ENCODE assay signal across 10 cellular contexts in the genomic region with DNA sequence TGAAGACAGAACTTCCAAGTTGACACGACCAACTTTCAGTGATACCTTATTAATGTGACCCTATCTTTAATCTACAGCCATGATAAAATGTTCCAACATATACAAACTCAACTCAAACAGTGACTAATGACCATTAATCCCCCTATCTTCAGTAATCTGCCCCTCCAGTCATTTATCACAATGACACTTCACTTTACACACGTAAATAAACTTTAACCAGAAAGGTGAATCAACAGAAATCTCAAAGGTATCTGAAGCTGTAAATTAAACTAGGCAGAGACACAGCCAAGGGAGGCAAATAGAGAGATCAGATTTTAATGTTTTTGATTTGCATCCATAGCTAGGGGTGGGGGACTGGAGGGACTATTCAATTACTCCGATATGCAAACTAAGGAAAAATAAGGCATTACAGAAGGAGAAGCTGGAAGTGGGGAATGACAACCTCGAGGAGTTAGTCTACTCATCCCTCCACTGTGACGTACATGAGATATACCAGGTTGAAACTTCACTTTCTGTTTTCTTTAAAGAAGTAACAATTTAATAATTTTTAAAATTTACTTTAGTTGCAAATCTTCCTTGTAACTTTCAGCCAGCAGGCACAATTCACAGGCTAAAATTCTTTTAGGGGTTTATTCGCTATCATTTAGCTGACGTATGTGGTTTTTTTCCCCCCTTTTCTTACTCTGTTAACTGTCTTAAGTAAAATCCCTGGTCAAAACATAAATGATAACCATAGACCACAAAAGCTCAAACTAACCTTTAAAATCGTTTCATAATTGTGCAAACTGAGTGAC.
DNase-seq lines count a peak whose midpoint lies in the region; ATAC-seq and TF ChIP-seq lines count a peak whose summit lies in the region.
"Had no signal": no experiment of that assay in that cellular context is flagged by ENCODE, and none has a peak within 500 bp of the region (broad histone marks: within the 10 kb centered on the region; RNA-seq: fewer than 3 reads in every experiment).

No MANE protein-coding gene starts in this region.

- peak overlapping the region; percentile 99 for H3K27ac ChIP-seq in HEK293 (ENCODE audit: extremely low read depth, low read depth, low read length)
- no peak overlapping the region for H3K27ac ChIP-seq in iPS DF 6.9 (ENCODE audit: low read length)
- H3K27ac ChIP-seq in stomach smooth muscle (ENCODE audit: low read length): peak overlapping the region; percentile 93
- no peak overlapping the region for H3K27ac ChIP-seq in body of pancreas

- no peaks in the 10 kb centered on the region for H3K9me3 ChIP-seq in HEK293 (ENCODE audit: control insufficient read depth, insufficient read depth, low read depth, low read length)
- no peaks in the 10 kb centered on the region for H3K9me3 ChIP-seq in iPS DF 6.9 (ENCODE audit: control insufficient read depth, insufficient read depth, low read length)
- no peaks in the 10 kb centered on the region for H3K9me3 ChIP-seq in stomach smooth muscle (ENCODE audit: control insufficient read depth in 2 of 2, low read length in 2 of 2)
- H3K9me3 ChIP-seq in body of pancreas: no peaks in the 10 kb centered on the region

- TF ChIP-seq CTCF in HEK293 (tag by site-specific recombination; IDR thresholded peaks at IDR 0.05) (no peak), WI38 (IDR thresholded peaks at IDR 0.05; ENCODE audit: low read depth, low read length) (no peak), body of pancreas (IDR thresholded peaks at IDR 0.05) (no peak)

- intact Hi-C loops in body of pancreas (cut with DNase I): no loop called here

- H3K27me3 ChIP-seq in iPS DF 6.9 (ENCODE audit: control insufficient read depth, insufficient read depth, low read length) (no peaks in the 10 kb centered on the region), stomach smooth muscle (ENCODE audit: control insufficient read depth in 1 of 2, insufficient read depth in 2 of 2, low read length in 2 of 2) (no peaks in the 10 kb centered on the region), body of pancreas (peaks cover 0 to 15% of the 10 kb centered on the region in 2 donors)

- ATAC-seq in body of pancreas: no peak

- no peak for TF ChIP-seq POLR2A in body of pancreas (IDR thresholded peaks at IDR 0.05)

- peak overlapping the region; percentile 84 to 94 for H3K9ac ChIP-seq in stomach smooth muscle (ENCODE audit: low read length in 2 of 2)

- H3K4me1 ChIP-seq in HEK293 (ENCODE audit: control insufficient read depth, insufficient read depth, low read length): peaks cover 16% of the 10 kb centered on the region
- H3K4me1 ChIP-seq in iPS DF 6.9 (ENCODE audit: control insufficient read depth, insufficient read depth, low read length): peaks cover 5% of the 10 kb centered on the region; the same call in 1 of the 2 replicates
- H3K4me1 ChIP-seq in stomach smooth muscle (ENCODE audit: control insufficient read depth, insufficient read depth, low read length): peaks cover 8% of the 10 kb centered on the region
- H3K4me1 ChIP-seq in body of pancreas: peaks cover 22% of the 10 kb centered on the region

- WGBS in iPS DF 6.9 (ENCODE audit: insufficient coverage, insufficient read length): no CpG with 5 or more reads among the region's 8 CpGs
- WGBS in body of pancreas, 2 donors: 33 to 43% methylated on average over 8 of the region's 8 CpGs

- CTCF ChIA-PET in HEK293 (lab: Yijun Ruan, JAX): interaction anchor here (0.5 to 1.2 kb wide), 5 partner anchors 15 to 160 kb away, joined by 3 to 5 read pairs (median 4); no protein-coding TSS in a partner anchor

- DNase-seq in iPS DF 6.9 (ENCODE audit: low read depth, low spot score) (no peak), NCI-H2171 treated with DMSO at 0.1 percent for 48 hours (lab: John Stamatoyannopoulos, UW) (no peak), COLO668 (lab: John Stamatoyannopoulos, UW; ENCODE audit: unreplicated experiment) (no peak), HUDEP-2 (lab: John Stamatoyannopoulos, UW; ENCODE audit: unreplicated experiment in 76 of 76) (no peak), body of pancreas (no peak)
- DNase-seq: effector memory CD4-positive, alpha-beta T cell; NCI-H345 had no signal

- H3K36me3 ChIP-seq in HEK293 (ENCODE audit: control insufficient read depth in 2 of 2, insufficient read depth in 1 of 2, low read length in 2 of 2): no peaks in the 10 kb centered on the region
- H3K36me3 ChIP-seq in iPS DF 6.9 (ENCODE audit: control insufficient read depth, insufficient read depth, low read length): no peaks in the 10 kb centered on the region
- H3K36me3 ChIP-seq in stomach smooth muscle (ENCODE audit: control insufficient read depth in 2 of 2, insufficient read depth in 2 of 2, low read length in 2 of 2): no peaks in the 10 kb centered on the region
- no peaks in the 10 kb centered on the region for H3K36me3 ChIP-seq in body of pancreas (replicated peaks in 1 of 2; ENCODE audit: insufficient read depth in 1 of 2, low read depth in 2 of 2)

- POLR2A ChIA-PET in HEK293 (lab: Yijun Ruan, JAX): interaction anchor here (0.9 to 1.7 kb wide), 3 partner anchors 8 to 44 kb away, joined by 3 to 9 read pairs (median 5); no protein-coding TSS in a partner anchor

- H3K4me3 ChIP-seq in HEK293 (ENCODE audit: low read depth, low read length) (peak overlapping the region; percentile 85), WI38 (ENCODE audit: low read depth, low read length) (peak overlapping the region; percentile 95), iPS DF 6.9 (ENCODE audit: low read length) (peak overlapping the region; percentile 84; the same call in 1 of the 2 replicates), stomach smooth muscle (ENCODE audit: low read length in 2 of 2) (peak overlapping the region; percentile 89 to 95), body of pancreas (no peak overlapping the region)

TF ChIP-seq in HEK293, 187 proteins besides CTCF, POLR2A, EP300 and RAD21 (continues in another document):
- TF ChIP-seq, protein P1, sequence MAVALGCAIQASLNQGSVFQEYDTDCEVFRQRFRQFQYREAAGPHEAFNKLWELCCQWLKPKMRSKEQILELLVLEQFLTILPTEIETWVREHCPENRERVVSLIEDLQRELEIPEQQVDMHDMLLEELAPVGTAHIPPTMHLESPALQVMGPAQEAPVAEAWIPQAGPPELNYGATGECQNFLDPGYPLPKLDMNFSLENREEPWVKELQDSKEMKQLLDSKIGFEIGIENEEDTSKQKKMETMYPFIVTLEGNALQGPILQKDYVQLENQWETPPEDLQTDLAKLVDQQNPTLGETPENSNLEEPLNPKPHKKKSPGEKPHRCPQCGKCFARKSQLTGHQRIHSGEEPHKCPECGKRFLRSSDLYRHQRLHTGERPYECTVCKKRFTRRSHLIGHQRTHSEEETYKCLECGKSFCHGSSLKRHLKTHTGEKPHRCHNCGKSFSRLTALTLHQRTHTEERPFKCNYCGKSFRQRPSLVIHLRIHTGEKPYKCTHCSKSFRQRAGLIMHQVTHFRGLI (tag by site-specific recombination; IDR thresholded peaks at IDR 0.05): no peak
- TF ChIP-seq, protein P2, sequence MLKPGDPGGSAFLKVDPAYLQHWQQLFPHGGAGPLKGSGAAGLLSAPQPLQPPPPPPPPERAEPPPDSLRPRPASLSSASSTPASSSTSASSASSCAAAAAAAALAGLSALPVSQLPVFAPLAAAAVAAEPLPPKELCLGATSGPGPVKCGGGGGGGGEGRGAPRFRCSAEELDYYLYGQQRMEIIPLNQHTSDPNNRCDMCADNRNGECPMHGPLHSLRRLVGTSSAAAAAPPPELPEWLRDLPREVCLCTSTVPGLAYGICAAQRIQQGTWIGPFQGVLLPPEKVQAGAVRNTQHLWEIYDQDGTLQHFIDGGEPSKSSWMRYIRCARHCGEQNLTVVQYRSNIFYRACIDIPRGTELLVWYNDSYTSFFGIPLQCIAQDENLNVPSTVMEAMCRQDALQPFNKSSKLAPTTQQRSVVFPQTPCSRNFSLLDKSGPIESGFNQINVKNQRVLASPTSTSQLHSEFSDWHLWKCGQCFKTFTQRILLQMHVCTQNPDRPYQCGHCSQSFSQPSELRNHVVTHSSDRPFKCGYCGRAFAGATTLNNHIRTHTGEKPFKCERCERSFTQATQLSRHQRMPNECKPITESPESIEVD (tag by site-specific recombination; IDR thresholded peaks at IDR 0.05): peak; percentile 5; the same call in 1 of the 2 replicates
- TF ChIP-seq IKZF3 (tag by site-specific recombination; IDR thresholded peaks at IDR 0.05) (0 out of 2 replicates have a peak, but pooled peaks have one; percentile 54), ZNF843 (tag by site-specific recombination; IDR thresholded peaks at IDR 0.05) (peak; percentile 66), FEZF1 (tag by site-specific recombination; IDR thresholded peaks at IDR 0.05) (peak; percentile 45; the same call in 1 of the 2 replicates), ZNF561 (tag by site-specific recombination; IDR thresholded peaks at IDR 0.05; ENCODE audit: borderline replicate concordance) (no peak), ZNF366 (tag by site-specific recombination; conservative IDR thresholded peaks at IDR 0.05) (peak; percentile 58), ZNF830 (tag by site-specific recombination; IDR thresholded peaks at IDR 0.05; ENCODE audit: low read depth) (no peak), GLI4 (tag by site-specific recombination; IDR thresholded peaks at IDR 0.05) (no peak), ZXDB (tag by site-specific recombination; IDR thresholded peaks at IDR 0.05) (peak; percentile 32; the same call in 1 of the 2 replicates), ZNF660 (tag by site-specific recombination; IDR thresholded peaks at IDR 0.05) (no peak), MEIS1 (CRISPR knock-in tag; IDR thresholded peaks at IDR 0.05; ENCODE audit: borderline replicate concordance) (0 out of 2 replicates have a peak, but pooled peaks have one; percentile 39), ZNF768 (tag by site-specific recombination; IDR thresholded peaks at IDR 0.05) (no peak), YY2 (tag by site-specific recombination; IDR thresholded peaks at IDR 0.05) (no peak), ZNF623 (tag by site-specific recombination; IDR thresholded peaks at IDR 0.05) (0 out of 2 replicates have a peak, but pooled peaks have one; percentile 4), ZNF341 (tag by site-specific recombination; IDR thresholded peaks at IDR 0.05; ENCODE audit: low read depth) (no peak), OSR2 (tag by site-specific recombination; IDR thresholded peaks at IDR 0.05) (no peak)
- TF ChIP-seq, protein P3, sequence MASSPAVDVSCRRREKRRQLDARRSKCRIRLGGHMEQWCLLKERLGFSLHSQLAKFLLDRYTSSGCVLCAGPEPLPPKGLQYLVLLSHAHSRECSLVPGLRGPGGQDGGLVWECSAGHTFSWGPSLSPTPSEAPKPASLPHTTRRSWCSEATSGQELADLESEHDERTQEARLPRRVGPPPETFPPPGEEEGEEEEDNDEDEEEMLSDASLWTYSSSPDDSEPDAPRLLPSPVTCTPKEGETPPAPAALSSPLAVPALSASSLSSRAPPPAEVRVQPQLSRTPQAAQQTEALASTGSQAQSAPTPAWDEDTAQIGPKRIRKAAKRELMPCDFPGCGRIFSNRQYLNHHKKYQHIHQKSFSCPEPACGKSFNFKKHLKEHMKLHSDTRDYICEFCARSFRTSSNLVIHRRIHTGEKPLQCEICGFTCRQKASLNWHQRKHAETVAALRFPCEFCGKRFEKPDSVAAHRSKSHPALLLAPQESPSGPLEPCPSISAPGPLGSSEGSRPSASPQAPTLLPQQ (tag by site-specific recombination; IDR thresholded peaks at IDR 0.05): no peak

Comparison
In these comparisons a context has a peak if more than half of its experiments do, and no peak if none do; other contexts are left out.
1. H3K27ac ChIP-seq: peak in HEK293 (single experiment) and stomach smooth muscle (single experiment); none in iPS DF 6.9 (single experiment) and body of pancreas (0 of 4).
2. H3K4me3 ChIP-seq: peak in HEK293 (single experiment), WI38 (single experiment), iPS DF 6.9 (single experiment) and stomach smooth muscle (2 of 2); none in body of pancreas (0 of 2).